ENCODE assay signal across 26 cellular contexts in the genomic region with DNA sequence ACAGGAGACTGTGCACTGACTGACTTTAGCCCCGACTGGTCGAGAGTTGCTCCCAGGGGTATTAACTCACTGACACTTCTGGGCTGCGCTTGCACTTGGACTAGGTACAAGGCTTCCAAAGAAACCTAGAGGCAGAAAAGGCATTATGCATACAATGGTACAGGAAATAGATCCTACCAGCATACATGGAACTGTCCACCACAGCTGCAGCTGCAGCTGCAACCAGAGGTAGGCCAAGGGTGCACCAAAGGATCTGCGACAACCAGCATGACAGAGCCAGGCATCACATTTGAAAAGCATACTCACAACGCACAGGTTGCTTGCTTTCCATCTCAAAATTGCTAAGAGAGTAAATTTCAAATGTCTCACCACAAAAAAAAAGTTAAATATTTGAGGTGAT.
"Had no signal": no experiment of that assay in that cellular context is flagged by ENCODE, and none has a peak within 500 bp of the region (broad histone marks: within the 10 kb centered on the region; RNA-seq: fewer than 3 reads in every experiment).

No MANE protein-coding gene starts in this region.

- DNase-seq: activated CD4-positive, alpha-beta T cell treated with anti-CD3 and anti-CD28 coated beads for 36 hours; activated CD4-positive, CD25-positive, alpha-beta regulatory T cell; activated CD8-positive, alpha-beta memory T cell treated with anti-CD3 and anti-CD28 coated beads, Interleukin-2, amount 10 ng/mL, durations not matched to agents 7 days and 5 days; activated CD8-positive, alpha-beta T cell treated with anti-CD3 and anti-CD28 coated beads, Interleukin-2, amount 10 ng/mL, durations not matched to agents 7 days and 5 days; activated naive CD4-positive, alpha-beta T cell; activated T-cell treated with anti-CD3 and anti-CD28 coated beads, Interleukin-2, amount 50 U/mL, for 48 hours; anterior cingulate cortex; caudate nucleus; cortex of kidney; effector memory CD8-positive, alpha-beta T cell; heart left ventricle; hypothalamus; immature natural killer cell; kidney; naive B cell; nephron progenitor cell; ovary; retina; stimulated activated CD4-positive, alpha-beta T cell treated with anti-CD3 and anti-CD28 coated beads, Interleukin-1b, Interleukin-23, amount 100 ng/mL, for 48 hours; stimulated activated CD4-positive, alpha-beta T cell treated with anti-CD3 and anti-CD28 coated beads, Interleukin-4, amount 100 ng/mL, for 4 hours; stimulated activated CD8-positive, alpha-beta memory T cell treated with anti-CD3 and anti-CD28 coated beads, Interleukin-4, amount 100 ng/mL, for 48 hours; stimulated activated naive CD8-positive, alpha-beta T cell treated with anti-CD3 and anti-CD28 coated beads, Interleukin-15, amount 100 ng/mL, for 72 hours; substantia nigra; upper lobe of right lung had no signal

- H3K27ac ChIP-seq: heart left ventricle, ovary, upper lobe of right lung had no signal

- ATAC-seq: activated CD4-positive, alpha-beta T cell treated with anti-CD3 and anti-CD28 coated beads for 36 hours; activated CD8-positive, alpha-beta memory T cell treated with anti-CD3 and anti-CD28 coated beads, Interleukin-2, amount 10 ng/mL, durations not matched to agents 7 days and 5 days; activated CD8-positive, alpha-beta T cell treated with anti-CD3 and anti-CD28 coated beads, Interleukin-2, amount 10 ng/mL, durations not matched to agents 7 days and 5 days; effector memory CD8-positive, alpha-beta T cell; heart left ventricle; stimulated activated memory B cell treated with anti-CD40 and anti-IgM and Interleukin-4, amounts not matched to agents 10 μg/mL and 1 μg/mL and 100 μg/mL, for 72 hours; stimulated activated naive CD8-positive, alpha-beta T cell treated with anti-CD3 and anti-CD28 coated beads, Interleukin-15, amount 100 ng/mL, for 72 hours; upper lobe of right lung had no signal

- H3K36me3 ChIP-seq: heart left ventricle, ovary, upper lobe of right lung had no signal

- H3K4me2 ChIP-seq: smooth muscle cell had no signal

- H3K4me3 ChIP-seq: heart left ventricle, ovary, smooth muscle cell, upper lobe of right lung had no signal

- H3K4me1 ChIP-seq: heart left ventricle, upper lobe of right lung had no signal

- H3K9me3 ChIP-seq: heart left ventricle, ovary, upper lobe of right lung had no signal

- H3K27me3 ChIP-seq: heart left ventricle, ovary, upper lobe of right lung had no signal
